ENCODE assay signal across 11 cellular contexts in the genomic region with DNA sequence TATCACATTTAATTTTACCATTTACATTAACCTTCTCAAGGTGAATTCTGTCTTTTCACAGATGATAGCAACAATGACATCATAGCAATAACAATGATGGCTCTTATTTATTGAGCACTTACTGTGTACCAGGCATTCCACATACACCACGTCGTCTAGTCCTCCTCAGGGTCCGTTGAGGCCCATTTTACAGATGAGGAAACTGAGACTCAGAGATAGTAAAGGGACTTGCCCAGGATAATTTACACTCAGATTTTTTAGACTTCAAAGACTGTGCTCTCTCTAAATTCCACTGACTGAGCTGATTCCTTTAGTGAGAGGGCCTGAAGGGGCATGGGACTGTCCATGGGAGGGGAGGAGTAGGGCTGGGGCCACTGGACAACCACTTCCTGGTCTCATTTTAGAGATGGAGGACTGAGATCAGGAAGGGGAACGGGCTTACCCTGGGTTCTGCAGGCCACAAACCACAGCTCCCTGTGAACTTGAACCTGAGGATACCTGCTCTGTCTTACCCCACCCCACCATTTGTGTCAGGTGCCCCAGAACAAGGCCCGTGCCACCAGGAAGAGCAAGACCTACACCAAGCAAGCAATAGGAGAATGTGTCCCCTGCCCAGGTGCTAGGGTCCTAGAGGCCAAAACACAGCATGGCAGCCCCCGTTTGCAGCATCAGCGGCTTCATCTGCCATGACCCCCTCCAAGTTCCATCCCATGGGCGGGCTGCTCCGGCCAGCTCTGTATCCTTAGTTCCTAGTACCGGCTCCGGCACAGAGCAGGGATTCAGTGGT.
A peak's percentile ranks its signal among the peaks of the same experiment; 100 is the strongest.
DNase-seq lines count a peak whose midpoint lies in the region; ATAC-seq and TF ChIP-seq lines count a peak whose summit lies in the region.
"Had no signal": no experiment of that assay in that cellular context is flagged by ENCODE, and none has a peak within 500 bp of the region (broad histone marks: within the 10 kb centered on the region; RNA-seq: fewer than 3 reads in every experiment).

No MANE protein-coding gene starts in this region.

- TF ChIP-seq CTCF in ascending aorta (IDR thresholded peaks at IDR 0.05) (no peak), PC-3 (conservative IDR thresholded peaks at IDR 0.05; ENCODE audit: low read depth, low read length) (no peak)

- no peak for ATAC-seq in PC-3

- no peak overlapping the region for H2BK5ac ChIP-seq in mesenchymal stem cell (ENCODE audit: low read depth, low read length, poor library complexity, severe bottlenecking)

- H3K4me1 ChIP-seq in ascending aorta (peaks cover 12 to 31% of the 10 kb centered on the region in 2 donors), mesenchymal stem cell (ENCODE audit: control insufficient read depth, insufficient read depth, low read depth, low read length) (peaks cover 21% of the 10 kb centered on the region), stomach smooth muscle (ENCODE audit: control insufficient read depth, insufficient read depth, low read length) (peaks cover 47% of the 10 kb centered on the region), PC-3 (ENCODE audit: insufficient read depth, low read length) (no peaks in the 10 kb centered on the region)

- H2BK12ac ChIP-seq in mesenchymal stem cell (ENCODE audit: low read length in 2 of 2): peak overlapping the region in 1 of 2 experiments; percentile 74

- intact Hi-C loops in activated CD4-positive, alpha-beta memory T cell treated with anti-CD3 and anti-CD28 coated beads for 36 hours (cut with micrococcal nuclease): no loop called here
- intact Hi-C loops in ascending aorta (cut with DNase I): loop anchor here (5.0 kb wide), 1 partner anchor 38 kb away; no protein-coding TSS in a partner anchor
- intact Hi-C loops in PC-3 (cut with micrococcal nuclease): no loop called here

- H3K27ac Mint-ChIP-seq in activated CD4-positive, alpha-beta memory T cell treated with anti-CD3 and anti-CD28 coated beads for 36 hours: peak overlapping the region; percentile 8
- H3K27ac Mint-ChIP-seq in activated CD4-positive, alpha-beta memory T cell treated with anti-CD3 and anti-CD28 coated beads, Interleukin-2, amount 10 ng/mL, durations not matched to agents 7 days and 5 days: no peak overlapping the region

- H3K36me3 ChIP-seq in ascending aorta: no peaks in the 10 kb centered on the region
- H3K36me3 ChIP-seq in mesenchymal stem cell (ENCODE audit: control insufficient read depth in 1 of 2, insufficient read depth in 2 of 2, low read depth in 1 of 2, low read length in 2 of 2): no peaks in the 10 kb centered on the region
- H3K36me3 ChIP-seq in stomach smooth muscle (ENCODE audit: control insufficient read depth in 2 of 2, insufficient read depth in 2 of 2, low read length in 2 of 2): peaks cover 0 to 2% of the 10 kb centered on the region in 2 donors
- no peaks in the 10 kb centered on the region for H3K36me3 ChIP-seq in PC-3 (ENCODE audit: low read depth, low read length)

- H3K18ac ChIP-seq in mesenchymal stem cell (ENCODE audit: low read depth in 1 of 2, low read length in 2 of 2): peak overlapping the region in 1 of 2 experiments; percentile 54

- no peak overlapping the region for H3K14ac ChIP-seq in mesenchymal stem cell (ENCODE audit: low read length in 2 of 2)

- no peak overlapping the region for H2BK15ac ChIP-seq in mesenchymal stem cell (ENCODE audit: low read depth, poor library complexity, severe bottlenecking)

- H3K27ac ChIP-seq in ascending aorta: peak overlapping the region; percentile 72 to 74
- H3K27ac ChIP-seq in mesenchymal stem cell (ENCODE audit: low read length, poor library complexity, severe bottlenecking): no peak overlapping the region
- H3K27ac ChIP-seq in stomach smooth muscle (ENCODE audit: low read length): peak overlapping the region; percentile 66
- no peak overlapping the region for H3K27ac ChIP-seq in PC-3 (ENCODE audit: low read length)

- no peak for DNase-seq in activated CD4-positive, alpha-beta memory T cell treated with anti-CD3 and anti-CD28 coated beads for 36 hours
- DNase-seq in activated CD4-positive, alpha-beta memory T cell treated with anti-CD3 and anti-CD28 coated beads, Interleukin-2, amount 10 ng/mL, durations not matched to agents 7 days and 5 days: no peak
- DNase-seq in ascending aorta (ENCODE audit: low spot score in 2 of 2) (peak in 1 of 2 donors; percentile 50), mesenchymal stem cell (no peak), NCI-H1436 (lab: John Stamatoyannopoulos, UW) (no peak), NCI-H2196 treated with DMSO at 0.1 percent for 48 hours (lab: John Stamatoyannopoulos, UW; ENCODE audit: unreplicated experiment) (no peak), PC-3 (no peak)
- DNase-seq: MM.1S; NCI-H2081; stimulated activated CD4-positive, alpha-beta T cell treated with anti-CD3 and anti-CD28 coated beads, Interleukin-4, amount 100 ng/mL, for 4 hours had no signal

- H3K9me3 ChIP-seq in ascending aorta (no peaks in the 10 kb centered on the region), mesenchymal stem cell (ENCODE audit: control insufficient read depth, low read length) (no peaks in the 10 kb centered on the region), stomach smooth muscle (ENCODE audit: control insufficient read depth in 2 of 2, low read length in 2 of 2) (no peaks in the 10 kb centered on the region), PC-3 (ENCODE audit: low read length) (no peaks in the 10 kb centered on the region)

- no peak overlapping the region for H4K8ac ChIP-seq in mesenchymal stem cell (ENCODE audit: low read length)

- no peak overlapping the region for H3K4me3 Mint-ChIP-seq in activated CD4-positive, alpha-beta memory T cell treated with anti-CD3 and anti-CD28 coated beads for 36 hours
- H3K4me3 Mint-ChIP-seq in activated CD4-positive, alpha-beta memory T cell treated with anti-CD3 and anti-CD28 coated beads, Interleukin-2, amount 10 ng/mL, durations not matched to agents 7 days and 5 days: no peak overlapping the region

- H3K23ac ChIP-seq in mesenchymal stem cell (ENCODE audit: low read length in 2 of 2): no peak overlapping the region

- no peak overlapping the region for H3K9ac ChIP-seq in mesenchymal stem cell (ENCODE audit: low read length)
- H3K9ac ChIP-seq in stomach smooth muscle (ENCODE audit: low read length in 2 of 2): no peak overlapping the region
- H3K9ac ChIP-seq in PC-3 (ENCODE audit: low read length): no peak overlapping the region

- H3K4me1 Mint-ChIP-seq in activated CD4-positive, alpha-beta memory T cell treated with anti-CD3 and anti-CD28 coated beads for 36 hours (ENCODE audit: low read depth): peaks cover 48% of the 10 kb centered on the region
- peaks cover 18% of the 10 kb centered on the region for H3K4me1 Mint-ChIP-seq in activated CD4-positive, alpha-beta memory T cell treated with anti-CD3 and anti-CD28 coated beads, Interleukin-2, amount 10 ng/mL, durations not matched to agents 7 days and 5 days

- H3K9me3 Mint-ChIP-seq in activated CD4-positive, alpha-beta memory T cell treated with anti-CD3 and anti-CD28 coated beads for 36 hours: no peaks in the 10 kb centered on the region
- no peaks in the 10 kb centered on the region for H3K9me3 Mint-ChIP-seq in activated CD4-positive, alpha-beta memory T cell treated with anti-CD3 and anti-CD28 coated beads, Interleukin-2, amount 10 ng/mL, durations not matched to agents 7 days and 5 days

- BruUV-seq in PC-3 (replicated peaks; lab: Mats Ljungman, UMichigan): no TSS peak

- no peaks in the 10 kb centered on the region for H3K36me3 Mint-ChIP-seq in activated CD4-positive, alpha-beta memory T cell treated with anti-CD3 and anti-CD28 coated beads for 36 hours
- no peaks in the 10 kb centered on the region for H3K36me3 Mint-ChIP-seq in activated CD4-positive, alpha-beta memory T cell treated with anti-CD3 and anti-CD28 coated beads, Interleukin-2, amount 10 ng/mL, durations not matched to agents 7 days and 5 days (ENCODE audit: low read depth)

- no peaks in the 10 kb centered on the region for H3F3A ChIP-seq in PC-3 (ENCODE audit: low read length, unreplicated experiment)

- no peak overlapping the region for H4K91ac ChIP-seq in mesenchymal stem cell (ENCODE audit: low read length)

- no peak overlapping the region for H3K4ac ChIP-seq in mesenchymal stem cell (ENCODE audit: low read depth in 1 of 2, low read length in 2 of 2)

- H3K4me3 ChIP-seq in ascending aorta (no peak overlapping the region), mesenchymal stem cell (ENCODE audit: insufficient read depth in 1 of 2, low read depth in 1 of 2, low read length in 2 of 2) (no peak overlapping the region), stomach smooth muscle (ENCODE audit: low read length in 2 of 2) (no peak overlapping the region), PC-3 (ENCODE audit: low read length) (no peak overlapping the region)

- no peaks in the 10 kb centered on the region for H3K9me2 ChIP-seq in PC-3 (replicated peaks; ENCODE audit: low read length)

- H3K27me3 ChIP-seq in ascending aorta (no peaks in the 10 kb centered on the region), mesenchymal stem cell (ENCODE audit: control insufficient read depth in 1 of 2, insufficient read depth in 1 of 2, low read length in 2 of 2) (no peaks in the 10 kb centered on the region), stomach smooth muscle (ENCODE audit: control insufficient read depth in 1 of 2, insufficient read depth in 2 of 2, low read length in 2 of 2) (no peaks in the 10 kb centered on the region), PC-3 (ENCODE audit: low read length) (no peaks in the 10 kb centered on the region)

- POLR2A ChIA-PET in activated CD4-positive, alpha-beta memory T cell treated with anti-CD3 and anti-CD28 coated beads for 36 hours (lab: Charles Lee): no interaction called here
- POLR2A ChIA-PET in activated CD4-positive, alpha-beta memory T cell treated with anti-CD3 and anti-CD28 coated beads, Interleukin-2, amount 10 ng/mL, durations not matched to agents 7 days and 5 days (lab: Charles Lee): interaction anchor here (0.8 to 1.6 kb wide), 4 partner anchors 19 to 90 kb away, joined by 3 read pairs; no protein-coding TSS in a partner anchor
- POLR2A ChIA-PET in PC-3 (lab: Charles Lee; ENCODE audit: unreplicated experiment): no interaction called here

- 96% methylated on average over 11 of the region's 11 CpGs for WGBS in mesenchymal stem cell

- H2AFZ ChIP-seq in mesenchymal stem cell (ENCODE audit: low read depth, low read length) (no peak overlapping the region), PC-3 (ENCODE audit: low read length) (no peak overlapping the region)

- H3K79me2 ChIP-seq in PC-3 (ENCODE audit: low read length): no peaks in the 10 kb centered on the region

- H3K4me2 ChIP-seq in mesenchymal stem cell (ENCODE audit: low read length, poor library complexity, severe bottlenecking) (no peak overlapping the region), PC-3 (ENCODE audit: low read length) (no peak overlapping the region)

- H3K79me1 ChIP-seq in mesenchymal stem cell (replicated peaks; ENCODE audit: low read length, poor library complexity, severe bottlenecking): peaks cover 12% of the 10 kb centered on the region

- H2BK120ac ChIP-seq in mesenchymal stem cell (ENCODE audit: low read depth, low read length): no peak overlapping the region

- no peaks in the 10 kb centered on the region for H4K20me1 ChIP-seq in PC-3 (ENCODE audit: low read length)

- peak overlapping the region; percentile 20 for H2AK5ac ChIP-seq in mesenchymal stem cell (ENCODE audit: low read length, severe bottlenecking)

- CTCF ChIA-PET in activated CD4-positive, alpha-beta memory T cell treated with anti-CD3 and anti-CD28 coated beads for 36 hours (lab: Charles Lee): interaction anchor here (1.0 to 1.4 kb wide), 4 partner anchors 18 to 95 kb away, joined by 3 to 5 read pairs (median 4); no protein-coding TSS in a partner anchor
- CTCF ChIA-PET in activated CD4-positive, alpha-beta memory T cell treated with anti-CD3 and anti-CD28 coated beads, Interleukin-2, amount 10 ng/mL, durations not matched to agents 7 days and 5 days (lab: Charles Lee): interaction anchor here (1.5 to 2.2 kb wide), 3 partner anchors 19 to 95 kb away, joined by 4 to 6 read pairs (median 5); no protein-coding TSS in a partner anchor
- CTCF ChIA-PET in PC-3 (lab: Charles Lee): no interaction called here

- H3K27me3 Mint-ChIP-seq in activated CD4-positive, alpha-beta memory T cell treated with anti-CD3 and anti-CD28 coated beads for 36 hours: no peaks in the 10 kb centered on the region
- no peaks in the 10 kb centered on the region for H3K27me3 Mint-ChIP-seq in activated CD4-positive, alpha-beta memory T cell treated with anti-CD3 and anti-CD28 coated beads, Interleukin-2, amount 10 ng/mL, durations not matched to agents 7 days and 5 days

Comparison
In these comparisons a context has a peak if more than half of its experiments do, and no peak if none do; other contexts are left out.
1. H3K27ac ChIP-seq: peak in ascending aorta (2 of 2) and stomach smooth muscle (single experiment); none in mesenchymal stem cell (single experiment) and PC-3 (single experiment).